ENCODE assay signal across 11 cellular contexts in genomic region chr7:74683799-74684198, GRCh38.
"Had no signal": no experiment of that assay in that cellular context is flagged by ENCODE, and none has a peak within 500 bp of the region (broad histone marks: within the 10 kb centered on the region; RNA-seq: fewer than 3 reads in every experiment).

No MANE protein-coding gene starts in this region.

- H3K27me3 Mint-ChIP-seq: natural killer cell treated with Interleukin-12 subunit alpha and Interleukin-12 subunit beta and Interleukin-15 and Interleukin-18, amount 100 ng/mL, for 72 hours had no signal

- H3K36me3 ChIP-seq: transverse colon had no signal

- H3K27ac ChIP-seq: body of pancreas, left lung, transverse colon had no signal

- H3K9me3 Mint-ChIP-seq: natural killer cell treated with Interleukin-12 subunit alpha and Interleukin-12 subunit beta and Interleukin-15 and Interleukin-18, amount 100 ng/mL, for 72 hours had no signal

- ATAC-seq: body of pancreas; left lung; natural killer cell treated with Interleukin-12 subunit alpha and Interleukin-12 subunit beta and Interleukin-15 and Interleukin-18, amount 100 ng/mL, for 72 hours had no signal

- H3K4me3 ChIP-seq: body of pancreas, left lung, transverse colon had no signal

- H3K27me3 ChIP-seq: body of pancreas, left lung, transverse colon had no signal

- DNase-seq: activated naive CD4-positive, alpha-beta T cell treated with anti-CD3 and anti-CD28 coated beads, Interleukin-2, amount 50 U/mL, for 16 hours; amygdala; body of pancreas; caudate nucleus; islet precursor cell; left lung; mesenchymal stem cell; stimulated activated CD4-positive, alpha-beta T cell treated with anti-CD3 and anti-CD28 coated beads, Interleukin-2, amount 100 ng/mL, for 48 hours; stimulated activated naive CD4-positive, alpha-beta T cell treated with Interleukin-2 at 50 U/mL for 16 hours; transverse colon had no signal

- H3K9me3 ChIP-seq: body of pancreas, left lung, transverse colon had no signal

- H3K4me3 Mint-ChIP-seq: natural killer cell treated with Interleukin-12 subunit alpha and Interleukin-12 subunit beta and Interleukin-15 and Interleukin-18, amount 100 ng/mL, for 72 hours had no signal

- H3K27ac Mint-ChIP-seq: natural killer cell treated with Interleukin-12 subunit alpha and Interleukin-12 subunit beta and Interleukin-15 and Interleukin-18, amount 100 ng/mL, for 72 hours had no signal

- H3K36me3 Mint-ChIP-seq: natural killer cell treated with Interleukin-12 subunit alpha and Interleukin-12 subunit beta and Interleukin-15 and Interleukin-18, amount 100 ng/mL, for 72 hours had no signal

- H3K4me1 ChIP-seq: body of pancreas, left lung, transverse colon had no signal
